Comparison of ENCODE assay signal across 39 cellular contexts in genomic region chr2:166074011-166074410, GRCh38. TPM values are rescaled to one million over a fixed set of nuclear protein-coding genes. Genes with fewer than 3 reads are reported as not detected.
"Had no signal": no experiment of that assay in that cellular context is flagged by ENCODE, and none has a peak within 500 bp of the region (broad histone marks: within the 10 kb centered on the region; RNA-seq: fewer than 3 reads in every experiment).

No MANE protein-coding gene starts in this region.

- H3K27me3 Mint-ChIP-seq: activated naive CD4-positive, alpha-beta T cell treated with anti-CD3 and anti-CD28 coated beads, Interleukin-2, amount 10 ng/mL, durations not matched to agents 7 days and 5 days; activated naive CD8-positive, alpha-beta T cell; activated T-cell treated with anti-CD3 and anti-CD28 coated beads, Interleukin-2, amount 50 U/mL, for 24 hours; brain had no signal

- H3K9me3 Mint-ChIP-seq: activated naive CD4-positive, alpha-beta T cell treated with anti-CD3 and anti-CD28 coated beads for 36 hours; activated naive CD4-positive, alpha-beta T cell treated with anti-CD3 and anti-CD28 coated beads, Interleukin-2, amount 10 ng/mL, durations not matched to agents 7 days and 5 days; activated naive CD4-positive, alpha-beta T cell treated with anti-CD3 and anti-CD28 coated beads, Interleukin-2, amount 50 U/mL, for 24 hours; activated naive CD4-positive, alpha-beta T cell treated with anti-CD3 and anti-CD28 coated beads, Interleukin-2, amount 50 U/mL, for 72 hours; activated naive CD8-positive, alpha-beta T cell treated with anti-CD3 and anti-CD28 coated beads for 36 hours; activated naive CD8-positive, alpha-beta T cell treated with anti-CD3 and anti-CD28 coated beads, Interleukin-2, amount 10 ng/mL, durations not matched to agents 7 days and 5 days; activated naive CD8-positive, alpha-beta T cell treated with anti-CD3 and anti-CD28 coated beads, Interleukin-2, amount 50 U/mL, for 24 hours; activated T-cell treated with anti-CD3 and anti-CD28 coated beads, Interleukin-2, amount 50 U/mL, for 24 hours; activated T-cell treated with anti-CD3 and anti-CD28 coated beads, Interleukin-2, amount 50 U/mL, for 4 hours; activated T-cell treated with anti-CD3 and anti-CD28 coated beads, Interleukin-2, amount 50 U/mL, for 72 hours; activated T-helper 1 cell treated with anti-CD3 and anti-CD28 coated beads, Interleukin-12 subunit alpha, Interleukin-12 subunit beta, Interleukin-2, Interleukin-4 antibody, amounts not matched to agents 30 ng/mL and 10 ng/mL and 1 ng/mL, durations not matched to agents 14 hours and 24 hours and 36 hours; activated T-helper 17 cell treated with anti-CD3 and anti-CD28 coated beads, Interleukin-2, amount 50 U/mL, for 72 hours; activated T-helper 2 cell treated with anti-CD3 and anti-CD28 coated beads, Interferon-gamma antibody, Interleukin-2, Interleukin-4, amounts not matched to agents 10 μg/mL and 5 μg/mL and 100 μg/mL, durations not matched to agents 14 hours and 24 hours and 36 hours; central memory CD8-positive, alpha-beta T cell had no signal

- ATAC-seq: activated naive CD4-positive, alpha-beta T cell treated with anti-CD3 and anti-CD28 coated beads, Interleukin-2, amount 50 U/mL, for 72 hours; activated naive CD8-positive, alpha-beta T cell treated with anti-CD3 and anti-CD28 coated beads, Interleukin-2, amount 50 U/mL, for 24 hours; activated T-cell treated with anti-CD3 and anti-CD28 coated beads, Interleukin-2, amount 50 U/mL, for 4 hours; activated T-cell treated with anti-CD3 and anti-CD28 coated beads, Interleukin-2, amount 50 U/mL, for 72 hours; activated T-helper 17 cell treated with anti-CD3 and anti-CD28 coated beads, Interleukin-2, amount 50 U/mL, for 72 hours; body of pancreas had no signal

- H3K27ac Mint-ChIP-seq: activated naive CD4-positive, alpha-beta T cell treated with anti-CD3 and anti-CD28 coated beads for 36 hours; activated naive CD4-positive, alpha-beta T cell treated with anti-CD3 and anti-CD28 coated beads, Interleukin-2, amount 10 ng/mL, durations not matched to agents 7 days and 5 days; activated naive CD4-positive, alpha-beta T cell treated with anti-CD3 and anti-CD28 coated beads, Interleukin-2, amount 50 U/mL, for 24 hours; activated naive CD4-positive, alpha-beta T cell treated with anti-CD3 and anti-CD28 coated beads, Interleukin-2, amount 50 U/mL, for 72 hours; activated naive CD8-positive, alpha-beta T cell; activated naive CD8-positive, alpha-beta T cell treated with anti-CD3 and anti-CD28 coated beads for 36 hours; activated naive CD8-positive, alpha-beta T cell treated with anti-CD3 and anti-CD28 coated beads, Interleukin-2, amount 10 ng/mL, durations not matched to agents 7 days and 5 days; activated naive CD8-positive, alpha-beta T cell treated with anti-CD3 and anti-CD28 coated beads, Interleukin-2, amount 50 U/mL, for 24 hours; activated T-cell treated with anti-CD3 and anti-CD28 coated beads, Interleukin-2, amount 50 U/mL, for 24 hours; activated T-cell treated with anti-CD3 and anti-CD28 coated beads, Interleukin-2, amount 50 U/mL, for 72 hours; activated T-helper 1 cell treated with anti-CD3 and anti-CD28 coated beads, Interleukin-12 subunit alpha, Interleukin-12 subunit beta, Interleukin-2, Interleukin-4 antibody, amounts not matched to agents 30 ng/mL and 10 ng/mL and 1 ng/mL, durations not matched to agents 14 hours and 24 hours and 36 hours; activated T-helper 17 cell treated with anti-CD3 and anti-CD28 coated beads, Interleukin-2, amount 50 U/mL, for 72 hours; activated T-helper 2 cell treated with anti-CD3 and anti-CD28 coated beads, Interferon-gamma antibody, Interleukin-2, Interleukin-4, amounts not matched to agents 10 μg/mL and 5 μg/mL and 100 μg/mL, durations not matched to agents 14 hours and 24 hours and 36 hours had no signal

- H3K4me1 ChIP-seq: adrenal gland, ascending aorta, body of pancreas, breast epithelium had no signal

- DNase-seq: activated effector memory CD4-positive, alpha-beta T cell treated with anti-CD3 and anti-CD28 coated beads, Interleukin-2, amount 50 U/mL, for 16 hours; activated effector memory CD4-positive, alpha-beta T cell treated with Interleukin-2 at 50 U/mL for 16 hours; activated gamma-delta T cell; activated gamma-delta T cell treated with Interleukin-2 at 50 U/mL for 16 hours; activated naive CD4-positive, alpha-beta T cell; activated naive CD4-positive, alpha-beta T cell treated with anti-CD3 and anti-CD28 coated beads for 36 hours; activated naive CD4-positive, alpha-beta T cell treated with anti-CD3 and anti-CD28 coated beads, Interleukin-2, amount 10 ng/mL, durations not matched to agents 7 days and 5 days; activated naive CD4-positive, alpha-beta T cell treated with anti-CD3 and anti-CD28 coated beads, Interleukin-2, amount 50 U/mL, for 16 hours; activated naive CD4-positive, alpha-beta T cell treated with Interleukin-2 at 50 U/mL for 16 hours; activated naive CD8-positive, alpha-beta T cell treated with anti-CD3 and anti-CD28 coated beads for 36 hours; activated naive CD8-positive, alpha-beta T cell treated with anti-CD3 and anti-CD28 coated beads, Interleukin-2, amount 10 ng/mL, durations not matched to agents 7 days and 5 days; activated naive CD8-positive, alpha-beta T cell treated with anti-CD3 and anti-CD28 coated beads, Interleukin-2, amount 50 U/mL, for 24 hours; activated T-cell treated with anti-CD3 and anti-CD28 coated beads, Interleukin-2, amount 50 U/mL, for 1 hour; activated T-cell treated with anti-CD3 and anti-CD28 coated beads, Interleukin-2, amount 50 U/mL, for 24 hours; activated T-cell treated with anti-CD3 and anti-CD28 coated beads, Interleukin-2, amount 50 U/mL, for 4 hours; activated T-cell treated with anti-CD3 and anti-CD28 coated beads, Interleukin-2, amount 50 U/mL, for 48 hours; activated T-cell treated with anti-CD3 and anti-CD28 coated beads, Interleukin-2, amount 50 U/mL, for 72 hours; adrenal gland; amniotic stem cell; amygdala; anterior cingulate cortex; aorta; body of pancreas; brain microvascular endothelial cell; central memory CD4-positive, alpha-beta T cell; cerebellar nuclear complex had no signal

- H3K27ac ChIP-seq: adrenal gland, ascending aorta, body of pancreas, brain microvascular endothelial cell, breast epithelium, cardiac muscle cell had no signal

- H3K4me1 Mint-ChIP-seq: activated naive CD4-positive, alpha-beta T cell treated with anti-CD3 and anti-CD28 coated beads, Interleukin-2, amount 10 ng/mL, durations not matched to agents 7 days and 5 days; activated naive CD4-positive, alpha-beta T cell treated with anti-CD3 and anti-CD28 coated beads, Interleukin-2, amount 50 U/mL, for 24 hours; activated naive CD8-positive, alpha-beta T cell treated with anti-CD3 and anti-CD28 coated beads for 36 hours; activated naive CD8-positive, alpha-beta T cell treated with anti-CD3 and anti-CD28 coated beads, Interleukin-2, amount 10 ng/mL, durations not matched to agents 7 days and 5 days; activated naive CD8-positive, alpha-beta T cell treated with anti-CD3 and anti-CD28 coated beads, Interleukin-2, amount 50 U/mL, for 24 hours; activated T-helper 17 cell treated with anti-CD3 and anti-CD28 coated beads, Interleukin-2, amount 50 U/mL, for 72 hours; brain; central memory CD8-positive, alpha-beta T cell had no signal

- H3K9me3 ChIP-seq: adrenal gland, ascending aorta, body of pancreas, breast epithelium had no signal

- H3K4me3 ChIP-seq: adrenal gland, ascending aorta, body of pancreas, breast epithelium, cardiac muscle cell had no signal

- H3K36me3 Mint-ChIP-seq: activated naive CD4-positive, alpha-beta T cell treated with anti-CD3 and anti-CD28 coated beads, Interleukin-2, amount 10 ng/mL, durations not matched to agents 7 days and 5 days; activated naive CD4-positive, alpha-beta T cell treated with anti-CD3 and anti-CD28 coated beads, Interleukin-2, amount 50 U/mL, for 24 hours; activated naive CD4-positive, alpha-beta T cell treated with anti-CD3 and anti-CD28 coated beads, Interleukin-2, amount 50 U/mL, for 72 hours; activated naive CD8-positive, alpha-beta T cell; activated naive CD8-positive, alpha-beta T cell treated with anti-CD3 and anti-CD28 coated beads for 36 hours; activated naive CD8-positive, alpha-beta T cell treated with anti-CD3 and anti-CD28 coated beads, Interleukin-2, amount 10 ng/mL, durations not matched to agents 7 days and 5 days had no signal

- H3K27me3 ChIP-seq: adrenal gland, ascending aorta, body of pancreas, brain microvascular endothelial cell, breast epithelium, cardiac muscle cell had no signal

- H3K36me3 ChIP-seq: adrenal gland, ascending aorta, brain microvascular endothelial cell, breast epithelium, cardiac muscle cell had no signal

- H3K4me3 Mint-ChIP-seq: activated naive CD4-positive, alpha-beta T cell treated with anti-CD3 and anti-CD28 coated beads for 36 hours; activated naive CD4-positive, alpha-beta T cell treated with anti-CD3 and anti-CD28 coated beads, Interleukin-2, amount 10 ng/mL, durations not matched to agents 7 days and 5 days; activated naive CD4-positive, alpha-beta T cell treated with anti-CD3 and anti-CD28 coated beads, Interleukin-2, amount 50 U/mL, for 24 hours; activated naive CD8-positive, alpha-beta T cell; activated naive CD8-positive, alpha-beta T cell treated with anti-CD3 and anti-CD28 coated beads for 36 hours; activated naive CD8-positive, alpha-beta T cell treated with anti-CD3 and anti-CD28 coated beads, Interleukin-2, amount 10 ng/mL, durations not matched to agents 7 days and 5 days; activated naive CD8-positive, alpha-beta T cell treated with anti-CD3 and anti-CD28 coated beads, Interleukin-2, amount 50 U/mL, for 24 hours; activated T-cell treated with anti-CD3 and anti-CD28 coated beads, Interleukin-2, amount 50 U/mL, for 24 hours; activated T-cell treated with anti-CD3 and anti-CD28 coated beads, Interleukin-2, amount 50 U/mL, for 4 hours; activated T-cell treated with anti-CD3 and anti-CD28 coated beads, Interleukin-2, amount 50 U/mL, for 72 hours; activated T-helper 1 cell treated with anti-CD3 and anti-CD28 coated beads, Interleukin-12 subunit alpha, Interleukin-12 subunit beta, Interleukin-2, Interleukin-4 antibody, amounts not matched to agents 30 ng/mL and 10 ng/mL and 1 ng/mL, durations not matched to agents 14 hours and 24 hours and 36 hours; activated T-helper 17 cell treated with anti-CD3 and anti-CD28 coated beads, Interleukin-2, amount 50 U/mL, for 72 hours; brain; central memory CD8-positive, alpha-beta T cell had no signal

RNA-seq across cellular contexts. Expression of gene SCN1A, which starts 53.8 kb away (rescaled TPM):
- total RNA-seq: activated naive CD4-positive, alpha-beta T cell treated with anti-CD3 and anti-CD28 coated beads for 36 hours; activated naive CD4-positive, alpha-beta T cell treated with anti-CD3 and anti-CD28 coated beads, Interleukin-2, amount 50 U/mL, for 72 hours; activated naive CD8-positive, alpha-beta T cell treated with anti-CD3 and anti-CD28 coated beads for 36 hours; activated naive CD8-positive, alpha-beta T cell treated with anti-CD3 and anti-CD28 coated beads, Interleukin-2, amount 10 ng/mL, durations not matched to agents 7 days and 5 days; activated T-cell treated with anti-CD3 and anti-CD28 coated beads, Interleukin-2, amount 50 U/mL, for 4 hours; activated T-cell treated with anti-CD3 and anti-CD28 coated beads, Interleukin-2, amount 50 U/mL, for 72 hours; activated T-helper 1 cell treated with anti-CD3 and anti-CD28 coated beads, Interleukin-12 subunit alpha, Interleukin-12 subunit beta, Interleukin-2, Interleukin-4 antibody, amounts not matched to agents 30 ng/mL and 10 ng/mL and 1 ng/mL, durations not matched to agents 14 hours and 24 hours and 36 hours; activated T-helper 17 cell treated with anti-CD3 and anti-CD28 coated beads, Interleukin-2, amount 50 U/mL, for 72 hours; activated T-helper 2 cell treated with anti-CD3 and anti-CD28 coated beads, Interferon-gamma antibody, Interleukin-2, Interleukin-4, amounts not matched to agents 10 μg/mL and 5 μg/mL and 100 μg/mL, durations not matched to agents 14 hours and 24 hours and 36 hours; aorta; ascending aorta; astrocyte; body of pancreas; breast epithelium; bronchial epithelial cell had no signal
- polyA plus RNA-seq: aorta, cardiac muscle cell had no signal
